17 cellular contexts compared by ENCODE assay signal in genomic region chr7:25308246-25308645, GRCh38.
"Had no signal": no experiment of that assay in that cellular context is flagged by ENCODE, and none has a peak within 500 bp of the region (broad histone marks: within the 10 kb centered on the region; RNA-seq: fewer than 3 reads in every experiment).

No MANE protein-coding gene starts in this region.

- H3K36me3 Mint-ChIP-seq: immature natural killer cell, memory B cell, natural killer cell had no signal

- H3K27ac Mint-ChIP-seq: activated B cell treated with CpG ODN at 0.5 μM for 24 hours; activated CD4-positive, alpha-beta T cell treated with anti-CD3 and anti-CD28 coated beads, Interleukin-2, amount 10 ng/mL, durations not matched to agents 24 days and 14 days; activated naive CD4-positive, alpha-beta T cell treated with anti-CD3 and anti-CD28 coated beads for 36 hours; immature natural killer cell; memory B cell; natural killer cell had no signal

- H3K9me3 Mint-ChIP-seq: activated B cell treated with CpG ODN at 0.5 μM for 24 hours; activated CD4-positive, alpha-beta T cell treated with anti-CD3 and anti-CD28 coated beads, Interleukin-2, amount 10 ng/mL, durations not matched to agents 24 days and 14 days; activated naive CD4-positive, alpha-beta T cell treated with anti-CD3 and anti-CD28 coated beads for 36 hours; activated T-cell treated with anti-CD3 and anti-CD28 coated beads, Interleukin-2, amount 50 U/mL, for 4 hours; immature natural killer cell; memory B cell; natural killer cell had no signal

- H3K4me1 Mint-ChIP-seq: activated B cell treated with CpG ODN at 0.5 μM for 24 hours; activated CD4-positive, alpha-beta T cell treated with anti-CD3 and anti-CD28 coated beads, Interleukin-2, amount 10 ng/mL, durations not matched to agents 24 days and 14 days; immature natural killer cell; memory B cell; natural killer cell had no signal

- H3K9me3 ChIP-seq: heart right ventricle, SK-N-SH, tibial nerve had no signal

- H3K27ac ChIP-seq: brain microvascular endothelial cell, heart right ventricle, tibial nerve had no signal

- H3K4me2 ChIP-seq: SK-N-SH had no signal

- H3K9ac ChIP-seq: SK-N-SH had no signal

- H3K4me3 Mint-ChIP-seq: activated B cell treated with CpG ODN at 0.5 μM for 24 hours; activated CD4-positive, alpha-beta T cell treated with anti-CD3 and anti-CD28 coated beads, Interleukin-2, amount 10 ng/mL, durations not matched to agents 24 days and 14 days; activated naive CD4-positive, alpha-beta T cell treated with anti-CD3 and anti-CD28 coated beads for 36 hours; activated T-cell treated with anti-CD3 and anti-CD28 coated beads, Interleukin-2, amount 50 U/mL, for 4 hours; immature natural killer cell; memory B cell; natural killer cell had no signal

- H3K27me3 ChIP-seq: brain microvascular endothelial cell, tibial nerve had no signal

- H3K36me3 ChIP-seq: brain microvascular endothelial cell, heart right ventricle, tibial nerve had no signal

- H3K4me3 ChIP-seq: heart right ventricle, tibial nerve had no signal

- DNase-seq: activated B cell treated with CpG ODN at 0.5 μM for 24 hours; activated CD4-positive, alpha-beta T cell treated with anti-CD3 and anti-CD28 coated beads, Interleukin-2, amount 10 ng/mL, durations not matched to agents 24 days and 14 days; activated CD8-positive, alpha-beta memory T cell treated with anti-CD3 and anti-CD28 coated beads, Interleukin-2, amount 50 U/mL, for 4 hours; activated naive CD4-positive, alpha-beta T cell treated with anti-CD3 and anti-CD28 coated beads for 36 hours; activated T-cell treated with anti-CD3 and anti-CD28 coated beads, Interleukin-2, amount 50 U/mL, for 4 hours; brain microvascular endothelial cell; central memory CD4-positive, alpha-beta T cell; heart right ventricle; immature natural killer cell; kidney glomerular epithelial cell; left ventricle myocardium superior; natural killer cell; posterior cingulate gyrus; SK-N-SH; stimulated activated naive CD8-positive, alpha-beta T cell treated with anti-CD3 and anti-CD28 coated beads, Interleukin-15, Interleukin-2, amounts not matched to agents 100 U/mL and 50 U/mL, for 24 hours had no signal
